1 cellular context compared by ENCODE assay signal in the genomic region with DNA sequence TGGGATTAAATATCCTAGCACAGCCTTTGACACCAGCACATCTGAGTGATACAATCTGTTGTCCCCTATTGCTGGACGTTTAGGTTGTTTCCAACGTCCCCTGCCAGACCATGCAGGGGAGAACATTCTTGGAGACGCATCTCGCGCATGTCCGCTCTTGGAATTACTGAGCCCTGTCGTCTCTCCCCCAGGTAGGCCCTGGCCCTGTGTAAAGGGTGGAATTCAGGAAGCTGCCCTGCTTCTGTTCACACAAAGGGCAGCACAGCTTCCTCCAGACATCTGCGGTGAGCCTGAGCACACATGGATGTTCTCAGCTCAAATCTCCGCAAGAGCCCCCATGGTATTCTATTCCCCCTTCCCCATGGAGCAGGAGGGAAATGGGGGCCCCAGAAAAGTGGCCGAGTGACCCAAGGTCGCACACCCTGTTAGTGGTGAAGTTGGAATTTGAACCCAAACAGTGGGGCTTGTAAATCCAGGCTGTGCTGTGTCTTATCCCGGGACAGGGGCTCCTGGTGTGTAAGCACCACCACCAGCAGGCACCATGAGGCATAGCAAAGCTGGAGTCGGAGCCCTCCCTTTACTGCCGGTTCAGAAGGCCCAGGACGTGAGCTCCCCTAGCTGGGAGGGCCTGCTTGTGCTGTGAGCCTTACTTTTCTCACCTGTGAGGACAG.
A peak's percentile ranks its signal among the peaks of the same experiment; 100 is the strongest.
TF ChIP-seq lines count a peak whose summit lies in the region.

No MANE protein-coding gene starts in this region.

TF ChIP-seq in HepG2, 621 proteins besides CTCF, POLR2A, EP300 and RAD21 (continued from another document and continues in another):
- no peak for TF ChIP-seq SNRNP70 (IDR thresholded peaks at IDR 0.05; ENCODE audit: low read depth, low read length)
- TF ChIP-seq ZNF530 (CRISPR knock-in tag; IDR thresholded peaks at IDR 0.05; ENCODE audit: low read depth) = no peak
- no peak for TF ChIP-seq SP1 (IDR thresholded peaks at IDR 0.05)
- TF ChIP-seq SP1 (CRISPR knock-in tag; IDR thresholded peaks at IDR 0.05) = no peak
- TF ChIP-seq NCOA2 (CRISPR knock-in tag; IDR thresholded peaks at IDR 0.05) = peak; percentile 31; the same call in 1 of the 2 replicates
- TF ChIP-seq YEATS4 (CRISPR knock-in tag; IDR thresholded peaks at IDR 0.05; ENCODE audit: borderline replicate concordance) = peak; percentile 59; the same call in 1 of the 2 replicates
- no peak for TF ChIP-seq MIER3 (CRISPR knock-in tag; IDR thresholded peaks at IDR 0.05; ENCODE audit: borderline replicate concordance)
- TF ChIP-seq, protein P1, sequence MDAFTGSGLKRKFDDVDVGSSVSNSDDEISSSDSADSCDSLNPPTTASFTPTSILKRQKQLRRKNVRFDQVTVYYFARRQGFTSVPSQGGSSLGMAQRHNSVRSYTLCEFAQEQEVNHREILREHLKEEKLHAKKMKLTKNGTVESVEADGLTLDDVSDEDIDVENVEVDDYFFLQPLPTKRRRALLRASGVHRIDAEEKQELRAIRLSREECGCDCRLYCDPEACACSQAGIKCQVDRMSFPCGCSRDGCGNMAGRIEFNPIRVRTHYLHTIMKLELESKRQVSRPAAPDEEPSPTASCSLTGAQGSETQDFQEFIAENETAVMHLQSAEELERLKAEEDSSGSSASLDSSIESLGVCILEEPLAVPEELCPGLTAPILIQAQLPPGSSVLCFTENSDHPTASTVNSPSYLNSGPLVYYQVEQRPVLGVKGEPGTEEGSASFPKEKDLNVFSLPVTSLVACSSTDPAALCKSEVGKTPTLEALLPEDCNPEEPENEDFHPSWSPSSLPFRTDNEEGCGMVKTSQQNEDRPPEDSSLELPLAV (CRISPR knock-in tag; conservative IDR thresholded peaks at IDR 0.05; ENCODE audit: low read depth) = no peak
- TF ChIP-seq EED (CRISPR knock-in tag; IDR thresholded peaks at IDR 0.05) = no peak
- TF ChIP-seq LCORL (IDR thresholded peaks at IDR 0.05) = no peak
- peak; percentile 95 for TF ChIP-seq LCORL (CRISPR knock-in tag; IDR thresholded peaks at IDR 0.05)
- TF ChIP-seq CEBPG (CRISPR knock-in tag; IDR thresholded peaks at IDR 0.05) = no peak
- TF ChIP-seq IKZF1 (IDR thresholded peaks at IDR 0.05) = no peak
- no peak for TF ChIP-seq HNRNPK (IDR thresholded peaks at IDR 0.05; ENCODE audit: low read depth, low read length, poor library complexity, severe bottlenecking)
- no peak for TF ChIP-seq ZNF816 (CRISPR knock-in tag; IDR thresholded peaks at IDR 0.05; ENCODE audit: borderline replicate concordance)
- no peak for TF ChIP-seq ZNF326 (CRISPR knock-in tag; IDR thresholded peaks at IDR 0.05; ENCODE audit: borderline replicate concordance)
- no peak for TF ChIP-seq SRY (CRISPR knock-in tag; IDR thresholded peaks at IDR 0.05)
- TF ChIP-seq KAT2B (IDR thresholded peaks at IDR 0.05; ENCODE audit: borderline replicate concordance, low read depth, low read length) = no peak
- TF ChIP-seq ZNF143 (CRISPR knock-in tag; IDR thresholded peaks at IDR 0.05) = no peak
- no peak for TF ChIP-seq CREB1 (IDR thresholded peaks at IDR 0.05)
- no peak for TF ChIP-seq CREB1 (CRISPR knock-in tag; IDR thresholded peaks at IDR 0.05)
- TF ChIP-seq ZSCAN22 (CRISPR knock-in tag; IDR thresholded peaks at IDR 0.05) = no peak
- TF ChIP-seq WIZ (CRISPR knock-in tag; IDR thresholded peaks at IDR 0.05) = no peak
- no peak for TF ChIP-seq ZNF724P (CRISPR knock-in tag; IDR thresholded peaks at IDR 0.05; ENCODE audit: borderline replicate concordance)
- no peak for TF ChIP-seq AHR (CRISPR knock-in tag; IDR thresholded peaks at IDR 0.05)
- TF ChIP-seq, protein P2, sequence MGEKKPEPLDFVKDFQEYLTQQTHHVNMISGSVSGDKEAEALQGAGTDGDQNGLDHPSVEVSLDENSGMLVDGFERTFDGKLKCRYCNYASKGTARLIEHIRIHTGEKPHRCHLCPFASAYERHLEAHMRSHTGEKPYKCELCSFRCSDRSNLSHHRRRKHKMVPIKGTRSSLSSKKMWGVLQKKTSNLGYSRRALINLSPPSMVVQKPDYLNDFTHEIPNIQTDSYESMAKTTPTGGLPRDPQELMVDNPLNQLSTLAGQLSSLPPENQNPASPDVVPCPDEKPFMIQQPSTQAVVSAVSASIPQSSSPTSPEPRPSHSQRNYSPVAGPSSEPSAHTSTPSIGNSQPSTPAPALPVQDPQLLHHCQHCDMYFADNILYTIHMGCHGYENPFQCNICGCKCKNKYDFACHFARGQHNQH (CRISPR knock-in tag; IDR thresholded peaks at IDR 0.05) = peak; percentile 51; the same call in 1 of the 2 replicates
- TF ChIP-seq ZNF431 (CRISPR knock-in tag; IDR thresholded peaks at IDR 0.05; ENCODE audit: borderline replicate concordance, low read depth) = no peak
- TF ChIP-seq, protein P3, sequence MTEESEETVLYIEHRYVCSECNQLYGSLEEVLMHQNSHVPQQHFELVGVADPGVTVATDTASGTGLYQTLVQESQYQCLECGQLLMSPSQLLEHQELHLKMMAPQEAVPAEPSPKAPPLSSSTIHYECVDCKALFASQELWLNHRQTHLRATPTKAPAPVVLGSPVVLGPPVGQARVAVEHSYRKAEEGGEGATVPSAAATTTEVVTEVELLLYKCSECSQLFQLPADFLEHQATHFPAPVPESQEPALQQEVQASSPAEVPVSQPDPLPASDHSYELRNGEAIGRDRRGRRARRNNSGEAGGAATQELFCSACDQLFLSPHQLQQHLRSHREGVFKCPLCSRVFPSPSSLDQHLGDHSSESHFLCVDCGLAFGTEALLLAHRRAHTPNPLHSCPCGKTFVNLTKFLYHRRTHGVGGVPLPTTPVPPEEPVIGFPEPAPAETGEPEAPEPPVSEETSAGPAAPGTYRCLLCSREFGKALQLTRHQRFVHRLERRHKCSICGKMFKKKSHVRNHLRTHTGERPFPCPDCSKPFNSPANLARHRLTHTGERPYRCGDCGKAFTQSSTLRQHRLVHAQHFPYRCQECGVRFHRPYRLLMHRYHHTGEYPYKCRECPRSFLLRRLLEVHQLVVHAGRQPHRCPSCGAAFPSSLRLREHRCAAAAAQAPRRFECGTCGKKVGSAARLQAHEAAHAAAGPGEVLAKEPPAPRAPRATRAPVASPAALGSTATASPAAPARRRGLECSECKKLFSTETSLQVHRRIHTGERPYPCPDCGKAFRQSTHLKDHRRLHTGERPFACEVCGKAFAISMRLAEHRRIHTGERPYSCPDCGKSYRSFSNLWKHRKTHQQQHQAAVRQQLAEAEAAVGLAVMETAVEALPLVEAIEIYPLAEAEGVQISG (CRISPR knock-in tag; IDR thresholded peaks at IDR 0.05) = peak; percentile 51; the same call in 1 of the 2 replicates
- TF ChIP-seq, protein P4, sequence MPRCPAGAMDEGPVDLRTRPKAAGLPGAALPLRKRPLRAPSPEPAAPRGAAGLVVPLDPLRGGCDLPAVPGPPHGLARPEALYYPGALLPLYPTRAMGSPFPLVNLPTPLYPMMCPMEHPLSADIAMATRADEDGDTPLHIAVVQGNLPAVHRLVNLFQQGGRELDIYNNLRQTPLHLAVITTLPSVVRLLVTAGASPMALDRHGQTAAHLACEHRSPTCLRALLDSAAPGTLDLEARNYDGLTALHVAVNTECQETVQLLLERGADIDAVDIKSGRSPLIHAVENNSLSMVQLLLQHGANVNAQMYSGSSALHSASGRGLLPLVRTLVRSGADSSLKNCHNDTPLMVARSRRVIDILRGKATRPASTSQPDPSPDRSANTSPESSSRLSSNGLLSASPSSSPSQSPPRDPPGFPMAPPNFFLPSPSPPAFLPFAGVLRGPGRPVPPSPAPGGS (CRISPR knock-in tag; IDR thresholded peaks at IDR 0.05) = no peak
- TF ChIP-seq MTA1 (CRISPR knock-in tag; IDR thresholded peaks at IDR 0.05; ENCODE audit: borderline replicate concordance) = 0 out of 2 replicates have a peak, but pooled peaks have one; percentile 48
- TF ChIP-seq, protein P5, sequence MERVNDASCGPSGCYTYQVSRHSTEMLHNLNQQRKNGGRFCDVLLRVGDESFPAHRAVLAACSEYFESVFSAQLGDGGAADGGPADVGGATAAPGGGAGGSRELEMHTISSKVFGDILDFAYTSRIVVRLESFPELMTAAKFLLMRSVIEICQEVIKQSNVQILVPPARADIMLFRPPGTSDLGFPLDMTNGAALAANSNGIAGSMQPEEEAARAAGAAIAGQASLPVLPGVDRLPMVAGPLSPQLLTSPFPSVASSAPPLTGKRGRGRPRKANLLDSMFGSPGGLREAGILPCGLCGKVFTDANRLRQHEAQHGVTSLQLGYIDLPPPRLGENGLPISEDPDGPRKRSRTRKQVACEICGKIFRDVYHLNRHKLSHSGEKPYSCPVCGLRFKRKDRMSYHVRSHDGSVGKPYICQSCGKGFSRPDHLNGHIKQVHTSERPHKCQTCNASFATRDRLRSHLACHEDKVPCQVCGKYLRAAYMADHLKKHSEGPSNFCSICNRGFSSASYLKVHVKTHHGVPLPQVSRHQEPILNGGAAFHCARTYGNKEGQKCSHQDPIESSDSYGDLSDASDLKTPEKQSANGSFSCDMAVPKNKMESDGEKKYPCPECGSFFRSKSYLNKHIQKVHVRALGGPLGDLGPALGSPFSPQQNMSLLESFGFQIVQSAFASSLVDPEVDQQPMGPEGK (CRISPR knock-in tag; IDR thresholded peaks at IDR 0.05) = peak; percentile 83
- TF ChIP-seq, protein P6, sequence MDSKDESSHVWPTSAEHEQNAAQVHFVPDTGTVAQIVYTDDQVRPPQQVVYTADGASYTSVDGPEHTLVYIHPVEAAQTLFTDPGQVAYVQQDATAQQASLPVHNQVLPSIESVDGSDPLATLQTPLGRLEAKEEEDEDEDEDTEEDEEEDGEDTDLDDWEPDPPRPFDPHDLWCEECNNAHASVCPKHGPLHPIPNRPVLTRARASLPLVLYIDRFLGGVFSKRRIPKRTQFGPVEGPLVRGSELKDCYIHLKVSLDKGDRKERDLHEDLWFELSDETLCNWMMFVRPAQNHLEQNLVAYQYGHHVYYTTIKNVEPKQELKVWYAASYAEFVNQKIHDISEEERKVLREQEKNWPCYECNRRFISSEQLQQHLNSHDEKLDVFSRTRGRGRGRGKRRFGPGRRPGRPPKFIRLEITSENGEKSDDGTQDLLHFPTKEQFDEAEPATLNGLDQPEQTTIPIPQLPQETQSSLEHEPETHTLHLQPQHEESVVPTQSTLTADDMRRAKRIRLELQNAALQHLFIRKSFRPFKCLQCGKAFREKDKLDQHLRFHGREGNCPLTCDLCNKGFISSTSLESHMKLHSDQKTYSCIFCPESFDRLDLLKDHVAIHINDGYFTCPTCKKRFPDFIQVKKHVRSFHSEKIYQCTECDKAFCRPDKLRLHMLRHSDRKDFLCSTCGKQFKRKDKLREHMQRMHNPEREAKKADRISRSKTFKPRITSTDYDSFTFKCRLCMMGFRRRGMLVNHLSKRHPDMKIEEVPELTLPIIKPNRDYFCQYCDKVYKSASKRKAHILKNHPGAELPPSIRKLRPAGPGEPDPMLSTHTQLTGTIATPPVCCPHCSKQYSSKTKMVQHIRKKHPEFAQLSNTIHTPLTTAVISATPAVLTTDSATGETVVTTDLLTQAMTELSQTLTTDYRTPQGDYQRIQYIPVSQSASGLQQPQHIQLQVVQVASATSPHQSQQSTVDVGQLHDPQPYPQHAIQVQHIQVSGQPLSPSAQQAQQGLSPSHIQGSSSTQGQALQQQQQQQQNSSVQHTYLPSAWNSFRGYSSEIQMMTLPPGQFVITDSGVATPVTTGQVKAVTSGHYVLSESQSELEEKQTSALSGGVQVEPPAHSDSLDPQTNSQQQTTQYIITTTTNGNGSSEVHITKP (CRISPR knock-in tag; IDR thresholded peaks at IDR 0.05; ENCODE audit: low read depth) = no peak
- TF ChIP-seq ZNF761 (CRISPR knock-in tag; conservative IDR thresholded peaks at IDR 0.05) = no peak
- TF ChIP-seq PCBP1 (IDR thresholded peaks at IDR 0.05; ENCODE audit: borderline replicate concordance, low read depth, low read length) = no peak
- no peak for TF ChIP-seq ZNF792 (CRISPR knock-in tag; IDR thresholded peaks at IDR 0.05)
- TF ChIP-seq ZNF124 (CRISPR knock-in tag; IDR thresholded peaks at IDR 0.05) = no peak
- TF ChIP-seq MIXL1 (CRISPR knock-in tag; IDR thresholded peaks at IDR 0.05) = peak; percentile 21; the same call in 1 of the 2 replicates
- 0 out of 2 replicates have a peak, but pooled peaks have one; percentile 39 for TF ChIP-seq MXD4 (CRISPR knock-in tag; IDR thresholded peaks at IDR 0.05)
- no peak for TF ChIP-seq YEATS2 (CRISPR knock-in tag; IDR thresholded peaks at IDR 0.05; ENCODE audit: borderline replicate concordance)
- TF ChIP-seq, protein P7, sequence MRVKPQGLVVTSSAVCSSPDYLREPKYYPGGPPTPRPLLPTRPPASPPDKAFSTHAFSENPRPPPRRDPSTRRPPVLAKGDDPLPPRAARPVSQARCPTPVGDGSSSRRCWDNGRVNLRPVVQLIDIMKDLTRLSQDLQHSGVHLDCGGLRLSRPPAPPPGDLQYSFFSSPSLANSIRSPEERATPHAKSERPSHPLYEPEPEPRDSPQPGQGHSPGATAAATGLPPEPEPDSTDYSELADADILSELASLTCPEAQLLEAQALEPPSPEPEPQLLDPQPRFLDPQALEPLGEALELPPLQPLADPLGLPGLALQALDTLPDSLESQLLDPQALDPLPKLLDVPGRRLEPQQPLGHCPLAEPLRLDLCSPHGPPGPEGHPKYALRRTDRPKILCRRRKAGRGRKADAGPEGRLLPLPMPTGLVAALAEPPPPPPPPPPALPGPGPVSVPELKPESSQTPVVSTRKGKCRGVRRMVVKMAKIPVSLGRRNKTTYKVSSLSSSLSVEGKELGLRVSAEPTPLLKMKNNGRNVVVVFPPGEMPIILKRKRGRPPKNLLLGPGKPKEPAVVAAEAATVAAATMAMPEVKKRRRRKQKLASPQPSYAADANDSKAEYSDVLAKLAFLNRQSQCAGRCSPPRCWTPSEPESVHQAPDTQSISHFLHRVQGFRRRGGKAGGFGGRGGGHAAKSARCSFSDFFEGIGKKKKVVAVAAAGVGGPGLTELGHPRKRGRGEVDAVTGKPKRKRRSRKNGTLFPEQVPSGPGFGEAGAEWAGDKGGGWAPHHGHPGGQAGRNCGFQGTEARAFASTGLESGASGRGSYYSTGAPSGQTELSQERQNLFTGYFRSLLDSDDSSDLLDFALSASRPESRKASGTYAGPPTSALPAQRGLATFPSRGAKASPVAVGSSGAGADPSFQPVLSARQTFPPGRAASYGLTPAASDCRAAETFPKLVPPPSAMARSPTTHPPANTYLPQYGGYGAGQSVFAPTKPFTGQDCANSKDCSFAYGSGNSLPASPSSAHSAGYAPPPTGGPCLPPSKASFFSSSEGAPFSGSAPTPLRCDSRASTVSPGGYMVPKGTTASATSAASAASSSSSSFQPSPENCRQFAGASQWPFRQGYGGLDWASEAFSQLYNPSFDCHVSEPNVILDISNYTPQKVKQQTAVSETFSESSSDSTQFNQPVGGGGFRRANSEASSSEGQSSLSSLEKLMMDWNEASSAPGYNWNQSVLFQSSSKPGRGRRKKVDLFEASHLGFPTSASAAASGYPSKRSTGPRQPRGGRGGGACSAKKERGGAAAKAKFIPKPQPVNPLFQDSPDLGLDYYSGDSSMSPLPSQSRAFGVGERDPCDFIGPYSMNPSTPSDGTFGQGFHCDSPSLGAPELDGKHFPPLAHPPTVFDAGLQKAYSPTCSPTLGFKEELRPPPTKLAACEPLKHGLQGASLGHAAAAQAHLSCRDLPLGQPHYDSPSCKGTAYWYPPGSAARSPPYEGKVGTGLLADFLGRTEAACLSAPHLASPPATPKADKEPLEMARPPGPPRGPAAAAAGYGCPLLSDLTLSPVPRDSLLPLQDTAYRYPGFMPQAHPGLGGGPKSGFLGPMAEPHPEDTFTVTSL (CRISPR knock-in tag; IDR thresholded peaks at IDR 0.05; ENCODE audit: borderline replicate concordance) = peak; percentile 37; the same call in 1 of the 2 replicates
- peak; percentile 67; the same call in 1 of the 2 replicates for TF ChIP-seq ZNF768 (CRISPR knock-in tag; IDR thresholded peaks at IDR 0.05)
